11 cellular contexts compared by ENCODE assay signal in the genomic region with DNA sequence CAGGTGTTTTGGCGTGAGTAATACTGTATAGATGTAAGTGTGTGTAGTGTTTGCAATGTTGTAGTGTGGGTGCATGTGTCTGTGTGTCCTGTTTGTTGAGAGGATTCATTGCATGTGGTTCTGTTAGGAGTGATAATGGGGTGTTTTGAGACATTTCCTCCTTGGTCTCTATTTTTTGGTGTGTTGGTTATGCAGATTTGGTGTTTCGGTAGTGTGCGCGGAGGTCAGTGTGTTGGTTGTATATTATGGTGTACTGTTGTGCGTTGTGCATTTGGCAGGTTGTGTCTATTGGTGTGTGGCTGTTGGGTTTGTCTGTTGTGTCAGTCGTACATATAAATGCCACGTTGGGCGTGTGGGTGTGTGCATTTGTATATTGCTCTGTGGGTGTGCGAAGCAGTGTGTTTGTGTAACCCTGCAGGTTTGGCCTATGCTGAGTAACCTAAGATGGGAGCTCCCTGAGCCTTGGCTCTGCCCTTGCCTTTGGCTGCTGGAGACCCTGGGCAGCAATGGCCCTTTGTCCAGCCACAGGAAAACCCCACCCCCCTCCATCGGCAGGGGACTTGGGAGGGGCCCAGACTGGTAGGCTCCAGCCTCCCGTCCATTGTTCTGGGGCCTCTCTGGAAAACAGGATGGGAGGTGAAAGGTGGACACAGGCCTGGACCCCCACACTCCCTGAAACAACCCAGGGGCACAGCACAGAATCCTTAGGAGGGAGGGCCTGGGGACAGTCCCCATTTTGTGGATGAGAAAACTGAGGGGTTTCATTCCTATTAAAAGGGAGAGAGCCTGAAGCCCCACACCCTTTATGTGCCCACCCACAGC. TPM values are rescaled to one million over a fixed set of nuclear protein-coding genes. Genes with fewer than 3 reads are reported as not detected.
DNase-seq lines count a peak whose midpoint lies in the region; TF ChIP-seq lines count a peak whose summit lies in the region.
"Had no signal": no experiment of that assay in that cellular context is flagged by ENCODE, and none has a peak within 500 bp of the region (broad histone marks: within the 10 kb centered on the region; RNA-seq: fewer than 3 reads in every experiment).

No MANE protein-coding gene starts in this region.

- peak overlapping the region; percentile 94 for H3K27ac Mint-ChIP-seq in MCF 10A (ENCODE audit: low read depth, unreplicated experiment)
- H3K27ac Mint-ChIP-seq: activated CD8-positive, alpha-beta memory T cell treated with anti-CD3 and anti-CD28 coated beads, Interleukin-2, amount 10 ng/mL, durations not matched to agents 7 days and 5 days had no signal

- H3K4me1 Mint-ChIP-seq in MCF 10A (ENCODE audit: insufficient read depth, unreplicated experiment), result peaks cover 28% of the 10 kb centered on the region
- H3K4me1 Mint-ChIP-seq: activated CD8-positive, alpha-beta memory T cell treated with anti-CD3 and anti-CD28 coated beads, Interleukin-2, amount 10 ng/mL, durations not matched to agents 7 days and 5 days had no signal

- TF ChIP-seq EP300 in ovary (IDR thresholded peaks at IDR 0.05), result no peak

- TF ChIP-seq CTCF in MCF 10A (IDR thresholded peaks at IDR 0.05; ENCODE audit: unreplicated experiment) (no peak), ovary (IDR thresholded peaks at IDR 0.05) (no peak)

- DNase-seq in MCF 10A (ENCODE audit: unreplicated experiment) (no peak), islet precursor cell (peak; percentile 91), ovary (no peak), GM19238 (ENCODE audit: insufficient read length, low spot score) (no peak), inferior parietal cortex (ENCODE audit: extremely low spot score) (no peak)
- DNase-seq in activated CD4-positive, alpha-beta T cell treated with anti-CD3 and anti-CD28 coated beads for 1 hour, result no peak
- DNase-seq: activated CD8-positive, alpha-beta memory T cell treated with anti-CD3 and anti-CD28 coated beads, Interleukin-2, amount 10 ng/mL, durations not matched to agents 7 days and 5 days; central memory CD4-positive, alpha-beta T cell; NCI-H1092 had no signal

- H3K9me3 ChIP-seq in HUES64 (ENCODE audit: insufficient read depth, low read depth, low read length) (no peaks in the 10 kb centered on the region), ovary (no peaks in the 10 kb centered on the region)

- no peak overlapping the region for H3K9ac ChIP-seq in HUES64 (ENCODE audit: low read depth, low read length)

- H3K27me3 ChIP-seq in HUES64 (ENCODE audit: insufficient read depth, low read length) (no peaks in the 10 kb centered on the region), ovary (no peaks in the 10 kb centered on the region)

- CTCF ChIA-PET in MCF 10A (lab: Yijun Ruan, JAX), result interaction anchor here (1.0 to 25.4 kb wide), 4 partner anchors 10 to 145 kb away, joined by 3 to 1902 read pairs (median 32); partner anchors contain the start of gene ID1

- TF ChIP-seq POLR2A in ovary (IDR thresholded peaks at IDR 0.05), result no peak

- peak overlapping the region; percentile 35 for H3K4me3 Mint-ChIP-seq in MCF 10A (ENCODE audit: unreplicated experiment)
- H3K4me3 Mint-ChIP-seq: activated CD8-positive, alpha-beta memory T cell treated with anti-CD3 and anti-CD28 coated beads, Interleukin-2, amount 10 ng/mL, durations not matched to agents 7 days and 5 days had no signal

- intact Hi-C loops in MCF 10A (cut with micrococcal nuclease) (no loop called here), ovary (cut with DNase I) (no loop called here)

- 66% methylated on average over 10 of the region's 11 CpGs for WGBS in HUES64
- WGBS in ovary, 3 donors, result 80 to 90% (median 83%) methylated on average over 11 of the region's 11 CpGs

- no peaks in the 10 kb centered on the region for H3K9me3 Mint-ChIP-seq in MCF 10A (ENCODE audit: unreplicated experiment)

- H3K27me3 Mint-ChIP-seq in MCF 10A (ENCODE audit: insufficient read depth, unreplicated experiment), result no peaks in the 10 kb centered on the region

- H3K36me3 ChIP-seq in HUES64 (ENCODE audit: insufficient read depth, low read length) (no peaks in the 10 kb centered on the region), ovary (no peaks in the 10 kb centered on the region)

- peaks cover 21% of the 10 kb centered on the region for H3K4me1 ChIP-seq in HUES64 (ENCODE audit: insufficient read depth, low read length)
- no peaks in the 10 kb centered on the region for H3K4me1 ChIP-seq in ovary (ENCODE audit: insufficient read depth)

- POLR2A ChIA-PET in MCF 10A (lab: Yijun Ruan, JAX), result interaction anchor here (2.0 to 3.7 kb wide), 4 partner anchors 13 to 34 kb away, joined by 12 to 203 read pairs (median 33); partner anchors contain the start of gene ID1

- H3K4me3 ChIP-seq in HUES64 (ENCODE audit: low read length) (no peak overlapping the region), skin epidermis (no peak overlapping the region), ovary (no peak overlapping the region)

- BruUV-seq in MCF 10A (replicated peaks; lab: Mats Ljungman, UMichigan), result no TSS peak

- H3K27ac ChIP-seq in HUES64 (ENCODE audit: low read depth, low read length) (peak overlapping the region; percentile 96), skin epidermis (peak overlapping the region in 19 of 21 experiments; percentile 39 to 87 (median 72)), ovary (peak overlapping the region in 1 of 2 donors; percentile 39)

- H3K36me3 Mint-ChIP-seq in MCF 10A (ENCODE audit: insufficient read depth, unreplicated experiment), result peaks cover 22% of the 10 kb centered on the region
- H3K36me3 Mint-ChIP-seq: activated CD8-positive, alpha-beta memory T cell treated with anti-CD3 and anti-CD28 coated beads, Interleukin-2, amount 10 ng/mL, durations not matched to agents 7 days and 5 days had no signal

RNA-seq across cellular contexts. Expression of gene ID1, which starts 10.3 kb away (rescaled TPM):
- 115 TPM for polyA plus RNA-seq in HUES64 (2013, experiment 1 of 2)
- 95.7 TPM for polyA plus RNA-seq in HUES64 (2013, experiment 2 of 2)
- total RNA-seq in MCF 10A (2022) (35.7 and 38.4 TPM in 2 replicates), ovary (100 to 1,000 TPM in 3 of 7 donors, 10 to 100 TPM in 4; 42.6 to 353 (median 64.2) TPM)
- polyA plus RNA-seq in ovary, result 10 to 100 TPM; 26.0 to 86.9 TPM
- total RNA-seq: activated CD8-positive, alpha-beta memory T cell treated with anti-CD3 and anti-CD28 coated beads, Interleukin-2, amount 10 ng/mL, durations not matched to agents 7 days and 5 days had no signal

RNA-seq across cellular contexts. Expression of gene COX4I2, which starts 42.9 kb away (rescaled TPM):
- not detected for polyA plus RNA-seq in HUES64 (2013, experiment 1 of 2)
- polyA plus RNA-seq in HUES64 (2013, experiment 2 of 2), result not detected
- total RNA-seq in MCF 10A (2022) (not detected in 2 replicates), ovary (1 to 10 TPM in 6 of 7 donors, not detected in 1; 1.1 to 3.5 (median 2.1) TPM)
- 1 to 10 TPM; 3.5 to 6.6 TPM for polyA plus RNA-seq in ovary
- total RNA-seq: activated CD8-positive, alpha-beta memory T cell treated with anti-CD3 and anti-CD28 coated beads, Interleukin-2, amount 10 ng/mL, durations not matched to agents 7 days and 5 days had no signal
